3 cellular contexts compared by ENCODE assay signal in the genomic region with DNA sequence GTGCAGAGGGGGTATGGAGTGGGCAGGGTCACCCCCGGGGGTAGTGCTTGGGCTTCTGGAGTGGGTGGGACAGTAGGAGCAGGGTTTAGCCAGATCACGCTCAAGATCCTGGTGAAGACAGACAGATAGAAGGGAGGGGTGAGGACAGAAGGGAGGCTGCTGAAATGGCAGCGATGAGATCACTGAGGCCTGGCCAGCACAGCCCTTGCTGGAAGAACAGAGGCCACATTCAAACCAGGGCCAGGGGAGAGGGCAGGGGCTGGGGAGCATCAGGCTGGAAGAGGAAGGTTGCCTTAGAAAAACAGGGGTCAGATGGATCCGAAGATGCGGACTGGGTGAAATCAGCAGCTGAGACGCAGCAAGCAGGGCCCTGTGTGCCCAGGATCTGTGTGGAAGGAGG.
TF ChIP-seq lines count a peak whose summit lies in the region.

No MANE protein-coding gene starts in this region.

TF ChIP-seq in HEK293, 187 proteins besides CTCF, POLR2A, EP300 and RAD21:
- TF ChIP-seq ZBTB1 (tag by site-specific recombination; IDR thresholded peaks at IDR 0.05) (no peak), ZFHX2 (tag by site-specific recombination; conservative IDR thresholded peaks at IDR 0.05) (0 out of 2 replicates have a peak, but pooled peaks have one; percentile 13), ZNF423 (tag by site-specific recombination; IDR thresholded peaks at IDR 0.05) (no peak), EGR2 (tag by site-specific recombination; IDR thresholded peaks at IDR 0.05; ENCODE audit: low read depth) (peak; percentile 33; the same call in 1 of the 2 replicates)

TF ChIP-seq in H1, 55 proteins besides CTCF, POLR2A, EP300 and RAD21:
- TF ChIP-seq SIX5 (IDR thresholded peaks at IDR 0.05; ENCODE audit: low read depth, low read length) (no peak), RXRA (IDR thresholded peaks at IDR 0.05; ENCODE audit: insufficient read depth, low read depth, low read length) (no peak), CREB1 (IDR thresholded peaks at IDR 0.05) (no peak), BRCA1 (IDR thresholded peaks at IDR 0.05; ENCODE audit: low read depth, low read length) (no peak), MAFK (IDR thresholded peaks at IDR 0.05; ENCODE audit: low read depth, low read length) (no peak), SIN3A (conservative IDR thresholded peaks at IDR 0.05 in 1 of 2, IDR thresholded peaks at IDR 0.05 in 1 of 2; ENCODE audit: low read depth in 1 of 2, low read length in 2 of 2) (no peak), NANOG (IDR thresholded peaks at IDR 0.05; ENCODE audit: insufficient read depth, low read depth, low read length, poor library complexity, severe bottlenecking) (no peak), CBX5 (IDR thresholded peaks at IDR 0.05; ENCODE audit: low read depth, low read length) (no peak), ZNF274 (IDR thresholded peaks at IDR 0.05; ENCODE audit: borderline replicate concordance, extremely low read depth, low read length) (no peak), TCF12 (IDR thresholded peaks at IDR 0.05; ENCODE audit: low read depth, low read length) (no peak), TEAD4 (IDR thresholded peaks at IDR 0.05; ENCODE audit: low read depth, low read length) (no peak), CBX8 (IDR thresholded peaks at IDR 0.05; ENCODE audit: borderline replicate concordance, low read depth, low read length) (no peak), SAP30 (IDR thresholded peaks at IDR 0.05; ENCODE audit: insufficient read depth, insufficient replicate concordance, low read length) (no peak), RBBP5 (IDR thresholded peaks at IDR 0.05; ENCODE audit: borderline replicate concordance, low read depth, low read length) (no peak), GABPA (IDR thresholded peaks at IDR 0.05; ENCODE audit: borderline replicate concordance, insufficient read depth, low read length) (no peak), PHF8 (conservative IDR thresholded peaks at IDR 0.05; ENCODE audit: low read depth, low read length) (no peak), SP4 (IDR thresholded peaks at IDR 0.05; ENCODE audit: low read length) (no peak)

TF ChIP-seq in HepG2, 621 proteins besides CTCF, POLR2A, EP300 and RAD21:
- TF ChIP-seq ZMYM2 (CRISPR knock-in tag; IDR thresholded peaks at IDR 0.05) (no peak), ZNF556 (CRISPR knock-in tag; IDR thresholded peaks at IDR 0.05; ENCODE audit: borderline replicate concordance) (no peak), STAT5B (CRISPR knock-in tag; IDR thresholded peaks at IDR 0.05) (no peak), ZSCAN30 (CRISPR knock-in tag; IDR thresholded peaks at IDR 0.05) (no peak), ZNF468 (CRISPR knock-in tag; IDR thresholded peaks at IDR 0.05) (no peak), ZNF607 (CRISPR knock-in tag; IDR thresholded peaks at IDR 0.05; ENCODE audit: borderline replicate concordance) (no peak), HOXA7 (CRISPR knock-in tag; IDR thresholded peaks at IDR 0.05) (no peak), PCBP1 (IDR thresholded peaks at IDR 0.05; ENCODE audit: borderline replicate concordance, low read depth, low read length) (no peak), MLX (CRISPR knock-in tag; IDR thresholded peaks at IDR 0.05) (no peak), ZNF766 (CRISPR knock-in tag; IDR thresholded peaks at IDR 0.05; ENCODE audit: borderline replicate concordance) (no peak)
- TF ChIP-seq, protein P1, sequence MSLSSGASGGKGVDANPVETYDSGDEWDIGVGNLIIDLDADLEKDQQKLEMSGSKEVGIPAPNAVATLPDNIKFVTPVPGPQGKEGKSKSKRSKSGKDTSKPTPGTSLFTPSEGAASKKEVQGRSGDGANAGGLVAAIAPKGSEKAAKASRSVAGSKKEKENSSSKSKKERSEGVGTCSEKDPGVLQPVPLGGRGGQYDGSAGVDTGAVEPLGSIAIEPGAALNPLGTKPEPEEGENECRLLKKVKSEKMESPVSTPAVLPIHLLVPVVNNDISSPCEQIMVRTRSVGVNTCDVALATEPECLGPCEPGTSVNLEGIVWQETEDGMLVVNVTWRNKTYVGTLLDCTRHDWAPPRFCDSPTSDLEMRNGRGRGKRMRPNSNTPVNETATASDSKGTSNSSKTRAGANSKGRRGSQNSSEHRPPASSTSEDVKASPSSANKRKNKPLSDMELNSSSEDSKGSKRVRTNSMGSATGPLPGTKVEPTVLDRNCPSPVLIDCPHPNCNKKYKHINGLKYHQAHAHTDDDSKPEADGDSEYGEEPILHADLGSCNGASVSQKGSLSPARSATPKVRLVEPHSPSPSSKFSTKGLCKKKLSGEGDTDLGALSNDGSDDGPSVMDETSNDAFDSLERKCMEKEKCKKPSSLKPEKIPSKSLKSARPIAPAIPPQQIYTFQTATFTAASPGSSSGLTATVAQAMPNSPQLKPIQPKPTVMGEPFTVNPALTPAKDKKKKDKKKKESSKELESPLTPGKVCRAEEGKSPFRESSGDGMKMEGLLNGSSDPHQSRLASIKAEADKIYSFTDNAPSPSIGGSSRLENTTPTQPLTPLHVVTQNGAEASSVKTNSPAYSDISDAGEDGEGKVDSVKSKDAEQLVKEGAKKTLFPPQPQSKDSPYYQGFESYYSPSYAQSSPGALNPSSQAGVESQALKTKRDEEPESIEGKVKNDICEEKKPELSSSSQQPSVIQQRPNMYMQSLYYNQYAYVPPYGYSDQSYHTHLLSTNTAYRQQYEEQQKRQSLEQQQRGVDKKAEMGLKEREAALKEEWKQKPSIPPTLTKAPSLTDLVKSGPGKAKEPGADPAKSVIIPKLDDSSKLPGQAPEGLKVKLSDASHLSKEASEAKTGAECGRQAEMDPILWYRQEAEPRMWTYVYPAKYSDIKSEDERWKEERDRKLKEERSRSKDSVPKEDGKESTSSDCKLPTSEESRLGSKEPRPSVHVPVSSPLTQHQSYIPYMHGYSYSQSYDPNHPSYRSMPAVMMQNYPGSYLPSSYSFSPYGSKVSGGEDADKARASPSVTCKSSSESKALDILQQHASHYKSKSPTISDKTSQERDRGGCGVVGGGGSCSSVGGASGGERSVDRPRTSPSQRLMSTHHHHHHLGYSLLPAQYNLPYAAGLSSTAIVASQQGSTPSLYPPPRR (CRISPR knock-in tag; IDR thresholded peaks at IDR 0.05; ENCODE audit: borderline replicate concordance) = no peak
- TF ChIP-seq, protein P2, sequence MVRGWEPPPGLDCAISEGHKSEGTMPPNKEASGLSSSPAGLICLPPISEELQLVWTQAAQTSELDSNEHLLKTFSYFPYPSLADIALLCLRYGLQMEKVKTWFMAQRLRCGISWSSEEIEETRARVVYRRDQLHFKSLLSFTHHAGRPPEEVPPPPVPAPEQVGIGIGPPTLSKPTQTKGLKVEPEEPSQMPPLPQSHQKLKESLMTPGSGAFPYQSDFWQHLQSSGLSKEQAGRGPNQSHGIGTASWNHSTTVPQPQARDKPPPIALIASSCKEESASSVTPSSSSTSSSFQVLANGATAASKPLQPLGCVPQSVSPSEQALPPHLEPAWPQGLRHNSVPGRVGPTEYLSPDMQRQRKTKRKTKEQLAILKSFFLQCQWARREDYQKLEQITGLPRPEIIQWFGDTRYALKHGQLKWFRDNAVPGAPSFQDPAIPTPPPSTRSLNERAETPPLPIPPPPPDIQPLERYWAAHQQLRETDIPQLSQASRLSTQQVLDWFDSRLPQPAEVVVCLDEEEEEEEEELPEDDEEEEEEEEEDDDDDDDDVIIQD (CRISPR knock-in tag; IDR thresholded peaks at IDR 0.05; ENCODE audit: low read depth) = no peak
- TF ChIP-seq, protein P3, sequence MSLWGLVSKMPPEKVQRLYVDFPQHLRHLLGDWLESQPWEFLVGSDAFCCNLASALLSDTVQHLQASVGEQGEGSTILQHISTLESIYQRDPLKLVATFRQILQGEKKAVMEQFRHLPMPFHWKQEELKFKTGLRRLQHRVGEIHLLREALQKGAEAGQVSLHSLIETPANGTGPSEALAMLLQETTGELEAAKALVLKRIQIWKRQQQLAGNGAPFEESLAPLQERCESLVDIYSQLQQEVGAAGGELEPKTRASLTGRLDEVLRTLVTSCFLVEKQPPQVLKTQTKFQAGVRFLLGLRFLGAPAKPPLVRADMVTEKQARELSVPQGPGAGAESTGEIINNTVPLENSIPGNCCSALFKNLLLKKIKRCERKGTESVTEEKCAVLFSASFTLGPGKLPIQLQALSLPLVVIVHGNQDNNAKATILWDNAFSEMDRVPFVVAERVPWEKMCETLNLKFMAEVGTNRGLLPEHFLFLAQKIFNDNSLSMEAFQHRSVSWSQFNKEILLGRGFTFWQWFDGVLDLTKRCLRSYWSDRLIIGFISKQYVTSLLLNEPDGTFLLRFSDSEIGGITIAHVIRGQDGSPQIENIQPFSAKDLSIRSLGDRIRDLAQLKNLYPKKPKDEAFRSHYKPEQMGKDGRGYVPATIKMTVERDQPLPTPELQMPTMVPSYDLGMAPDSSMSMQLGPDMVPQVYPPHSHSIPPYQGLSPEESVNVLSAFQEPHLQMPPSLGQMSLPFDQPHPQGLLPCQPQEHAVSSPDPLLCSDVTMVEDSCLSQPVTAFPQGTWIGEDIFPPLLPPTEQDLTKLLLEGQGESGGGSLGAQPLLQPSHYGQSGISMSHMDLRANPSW (CRISPR knock-in tag; IDR thresholded peaks at IDR 0.05; ENCODE audit: borderline replicate concordance) = no peak
